17 cellular contexts compared by ENCODE assay signal in the genomic region with DNA sequence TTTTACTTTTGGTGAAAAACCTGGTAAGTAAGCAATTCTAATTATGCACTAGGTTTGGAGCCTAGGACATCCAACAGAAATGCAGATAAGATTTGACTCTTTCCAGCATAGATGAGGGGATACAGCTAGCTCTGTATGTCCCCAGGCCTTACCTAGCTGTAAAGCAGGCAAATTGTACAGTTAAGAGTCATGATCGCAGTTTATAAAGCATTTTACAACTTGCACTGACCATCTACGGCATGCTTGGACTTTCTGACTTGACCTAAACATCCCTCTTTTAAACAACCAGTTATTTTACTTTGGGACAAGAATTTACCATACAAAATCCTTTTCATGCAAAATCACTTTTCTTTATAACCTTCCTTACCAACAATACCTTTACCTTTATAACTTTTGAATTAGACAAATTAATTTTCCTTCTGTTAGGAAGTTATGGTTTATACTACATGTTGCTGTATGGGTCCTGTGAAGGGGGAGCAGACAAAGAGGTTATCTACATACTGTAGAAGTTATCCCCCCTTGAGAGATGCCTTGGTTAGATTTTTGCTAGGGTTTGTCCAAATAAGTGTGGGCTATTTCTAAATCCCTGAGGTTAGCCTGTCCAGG. TPM values are rescaled to one million over a fixed set of nuclear protein-coding genes. Genes with fewer than 3 reads are reported as not detected.
DNase-seq lines count a peak whose midpoint lies in the region; ATAC-seq and TF ChIP-seq lines count a peak whose summit lies in the region.
"Had no signal": no experiment of that assay in that cellular context is flagged by ENCODE, and none has a peak within 500 bp of the region (broad histone marks: within the 10 kb centered on the region; RNA-seq: fewer than 3 reads in every experiment).

No MANE protein-coding gene starts in this region.

- no peak overlapping the region for H3K4ac ChIP-seq in mesendoderm (ENCODE audit: low read depth, low read length)

- no peaks in the 10 kb centered on the region for H3K27me3 Mint-ChIP-seq in activated T-cell treated with anti-CD3 and anti-CD28 coated beads, Interleukin-2, amount 50 U/mL, for 72 hours (ENCODE audit: low read depth)
- peaks cover 4% of the 10 kb centered on the region for H3K27me3 Mint-ChIP-seq in GM23338 (ENCODE audit: insufficient read depth, low read depth, poor library complexity)
- H3K27me3 Mint-ChIP-seq in activated T-helper 17 cell treated with anti-CD3 and anti-CD28 coated beads, Interleukin-2, amount 50 U/mL, for 72 hours, result no peaks in the 10 kb centered on the region
- H3K27me3 Mint-ChIP-seq: activated CD8-positive, alpha-beta memory T cell treated with anti-CD3 and anti-CD28 coated beads, Interleukin-2, amount 10 ng/mL, durations not matched to agents 7 days and 5 days had no signal

- H3K4me3 ChIP-seq in GM23338, result no peak overlapping the region
- no peak overlapping the region for H3K4me3 ChIP-seq in mesendoderm (ENCODE audit: low read length)

- WGBS in mesendoderm (ENCODE audit: extremely low coverage, insufficient coverage, low lambda C conversion rate), result no CpG with 5 or more reads among the region's 2 CpGs

- no peak overlapping the region for H2AK5ac ChIP-seq in mesendoderm (ENCODE audit: low read length)

- H2BK5ac ChIP-seq in mesendoderm (ENCODE audit: low read length), result no peak overlapping the region

- H3K27ac Mint-ChIP-seq in activated T-cell treated with anti-CD3 and anti-CD28 coated beads, Interleukin-2, amount 50 U/mL, for 72 hours, result peak overlapping the region; percentile 77
- H3K27ac Mint-ChIP-seq in GM23338, result no peak overlapping the region
- peak overlapping the region; percentile 56 for H3K27ac Mint-ChIP-seq in activated T-helper 17 cell treated with anti-CD3 and anti-CD28 coated beads, Interleukin-2, amount 50 U/mL, for 72 hours
- no peak overlapping the region for H3K27ac Mint-ChIP-seq in stimulated activated effector memory CD8-positive, alpha-beta T cell treated with anti-CD3 and anti-CD28 coated beads, Interleukin-12 subunit alpha, Interleukin-12 subunit beta, amount 100 ng/mL, for 72 hours
- H3K27ac Mint-ChIP-seq: activated CD8-positive, alpha-beta memory T cell treated with anti-CD3 and anti-CD28 coated beads, Interleukin-2, amount 10 ng/mL, durations not matched to agents 7 days and 5 days had no signal

- peaks cover 6% of the 10 kb centered on the region; the same call in 1 of the 2 replicates for H3F3A ChIP-seq in GM23338 (replicated peaks; ENCODE audit: low read depth)

- H3K9me3 Mint-ChIP-seq in activated T-cell treated with anti-CD3 and anti-CD28 coated beads, Interleukin-2, amount 50 U/mL, for 72 hours, result peaks cover 10 to 13% of the 10 kb centered on the region in 2 donors
- H3K9me3 Mint-ChIP-seq in GM23338, result peaks cover 97% of the 10 kb centered on the region
- peaks cover 5% of the 10 kb centered on the region for H3K9me3 Mint-ChIP-seq in activated T-helper 17 cell treated with anti-CD3 and anti-CD28 coated beads, Interleukin-2, amount 50 U/mL, for 72 hours
- peaks cover 9% of the 10 kb centered on the region for H3K9me3 Mint-ChIP-seq in stimulated activated effector memory CD8-positive, alpha-beta T cell treated with anti-CD3 and anti-CD28 coated beads, Interleukin-12 subunit alpha, Interleukin-12 subunit beta, amount 100 ng/mL, for 72 hours

- H2BK15ac ChIP-seq in mesendoderm (replicated peaks; ENCODE audit: low read depth), result no peak overlapping the region

- peaks cover 32 to 70% of the 10 kb centered on the region in 2 donors for H3K36me3 Mint-ChIP-seq in activated T-cell treated with anti-CD3 and anti-CD28 coated beads, Interleukin-2, amount 50 U/mL, for 72 hours (ENCODE audit: insufficient read depth in 2 of 2)
- peaks cover 82% of the 10 kb centered on the region for H3K36me3 Mint-ChIP-seq in GM23338 (ENCODE audit: low read depth)
- H3K36me3 Mint-ChIP-seq in activated T-helper 17 cell treated with anti-CD3 and anti-CD28 coated beads, Interleukin-2, amount 50 U/mL, for 72 hours (ENCODE audit: low read depth), result peaks cover 97% of the 10 kb centered on the region
- peaks cover 83% of the 10 kb centered on the region for H3K36me3 Mint-ChIP-seq in stimulated activated effector memory CD8-positive, alpha-beta T cell treated with anti-CD3 and anti-CD28 coated beads, Interleukin-12 subunit alpha, Interleukin-12 subunit beta, amount 100 ng/mL, for 72 hours

- H3K79me2 ChIP-seq in GM23338 (replicated peaks; ENCODE audit: insufficient read depth) (no peaks in the 10 kb centered on the region), mesendoderm (ENCODE audit: control insufficient read depth, insufficient read depth, low read length) (no peaks in the 10 kb centered on the region)

- no peak overlapping the region for H3K56ac ChIP-seq in mesendoderm (ENCODE audit: low read length)

- no peak overlapping the region for H4K8ac ChIP-seq in mesendoderm (ENCODE audit: low read depth, low read length)

- H3K79me1 ChIP-seq in mesendoderm (ENCODE audit: low read length), result no peaks in the 10 kb centered on the region

- H4K20me1 ChIP-seq in GM23338 (replicated peaks; ENCODE audit: insufficient read depth), result no peaks in the 10 kb centered on the region

- H3K4me3 Mint-ChIP-seq in activated T-cell treated with anti-CD3 and anti-CD28 coated beads, Interleukin-2, amount 50 U/mL, for 72 hours, result no peak overlapping the region
- no peak overlapping the region for H3K4me3 Mint-ChIP-seq in GM23338
- H3K4me3 Mint-ChIP-seq in activated T-helper 17 cell treated with anti-CD3 and anti-CD28 coated beads, Interleukin-2, amount 50 U/mL, for 72 hours, result no peak overlapping the region
- no peak overlapping the region for H3K4me3 Mint-ChIP-seq in stimulated activated effector memory CD8-positive, alpha-beta T cell treated with anti-CD3 and anti-CD28 coated beads, Interleukin-12 subunit alpha, Interleukin-12 subunit beta, amount 100 ng/mL, for 72 hours
- H3K4me3 Mint-ChIP-seq: activated CD8-positive, alpha-beta memory T cell treated with anti-CD3 and anti-CD28 coated beads, Interleukin-2, amount 10 ng/mL, durations not matched to agents 7 days and 5 days had no signal

- no peak for TF ChIP-seq CTCF in GM23338 (conservative IDR thresholded peaks at IDR 0.05; ENCODE audit: low read depth in 2 of 2)

- H4K5ac ChIP-seq in mesendoderm (ENCODE audit: low read length), result no peak overlapping the region

- peaks cover 71% of the 10 kb centered on the region for H3K4me1 Mint-ChIP-seq in activated T-cell treated with anti-CD3 and anti-CD28 coated beads, Interleukin-2, amount 50 U/mL, for 72 hours (ENCODE audit: low read depth)
- peaks cover 14% of the 10 kb centered on the region for H3K4me1 Mint-ChIP-seq in GM23338
- H3K4me1 Mint-ChIP-seq in activated T-helper 17 cell treated with anti-CD3 and anti-CD28 coated beads, Interleukin-2, amount 50 U/mL, for 72 hours, result peaks cover 54% of the 10 kb centered on the region
- H3K4me1 Mint-ChIP-seq in stimulated activated effector memory CD8-positive, alpha-beta T cell treated with anti-CD3 and anti-CD28 coated beads, Interleukin-12 subunit alpha, Interleukin-12 subunit beta, amount 100 ng/mL, for 72 hours, result peaks cover 67% of the 10 kb centered on the region

- no peak for ATAC-seq in activated T-cell treated with anti-CD3 and anti-CD28 coated beads, Interleukin-2, amount 50 U/mL, for 72 hours (replicated peaks in 1 of 2)
- no peak for ATAC-seq in GM23338
- ATAC-seq in activated T-helper 17 cell treated with anti-CD3 and anti-CD28 coated beads, Interleukin-2, amount 50 U/mL, for 72 hours (replicated peaks), result no peak
- no peak for ATAC-seq in stimulated activated effector memory CD8-positive, alpha-beta T cell treated with anti-CD3 and anti-CD28 coated beads, Interleukin-12 subunit alpha, Interleukin-12 subunit beta, amount 100 ng/mL, for 72 hours
- ATAC-seq: activated CD8-positive, alpha-beta memory T cell treated with anti-CD3 and anti-CD28 coated beads, Interleukin-2, amount 10 ng/mL, durations not matched to agents 7 days and 5 days; left colon had no signal

- no peak overlapping the region for H3K27ac ChIP-seq in GM23338 (ENCODE audit: low read depth)
- H3K27ac ChIP-seq in mesendoderm (ENCODE audit: low read depth, low read length), result no peak overlapping the region
- H3K27ac ChIP-seq: BLaER1 treated with 17β-estradiol and CSF1 and Interleukin-3, amounts not matched to agents 10 nM and 100 nM; RWPE1 had no signal

- H3K23ac ChIP-seq in mesendoderm (ENCODE audit: low read length), result no peak overlapping the region

- no peak overlapping the region for H3K9ac ChIP-seq in mesendoderm (ENCODE audit: low read length)
- H3K9ac ChIP-seq: BLaER1 treated with 17β-estradiol and CSF1 and Interleukin-3, amounts not matched to agents 10 nM and 100 nM had no signal

- H3K27me3 ChIP-seq in GM23338 (ENCODE audit: insufficient read depth) (no peaks in the 10 kb centered on the region), mesendoderm (ENCODE audit: insufficient read depth, low read length, poor library complexity) (no peaks in the 10 kb centered on the region)
- H3K27me3 ChIP-seq: BLaER1 treated with 17β-estradiol and CSF1 and Interleukin-3, amounts not matched to agents 10 nM and 100 nM had no signal

- H3K9me2 ChIP-seq in GM23338 (ENCODE audit: insufficient read depth), result peaks cover 8% of the 10 kb centered on the region; the same call in 1 of the 2 replicates

- H3K4me1 ChIP-seq in GM23338 (ENCODE audit: insufficient read depth) (peaks cover 13% of the 10 kb centered on the region), mesendoderm (ENCODE audit: control insufficient read depth, low read depth, low read length) (no peaks in the 10 kb centered on the region)

- no peak overlapping the region for H2BK120ac ChIP-seq in mesendoderm (ENCODE audit: low read depth, low read length)

- H3K36me3 ChIP-seq in GM23338 (ENCODE audit: insufficient read depth) (peaks cover 29% of the 10 kb centered on the region), mesendoderm (ENCODE audit: control insufficient read depth, insufficient read depth, low read length) (no peaks in the 10 kb centered on the region)

- DNase-seq in activated T-cell treated with anti-CD3 and anti-CD28 coated beads, Interleukin-2, amount 50 U/mL, for 72 hours, result no peak
- DNase-seq in activated T-cell treated with anti-CD3 and anti-CD28 coated beads for 4 hours (no peak), GM23338 (ENCODE audit: low spot score) (peak; percentile 83), mesendoderm (peak; percentile 70), globus pallidus (ENCODE audit: low spot score) (no peak), NCI-H1694 (lab: John Stamatoyannopoulos, UW) (no peak)
- no peak for DNase-seq in stimulated activated effector memory CD8-positive, alpha-beta T cell treated with anti-CD3 and anti-CD28 coated beads, Interleukin-12 subunit alpha, Interleukin-12 subunit beta, amount 100 ng/mL, for 72 hours (ENCODE audit: low spot score in 2 of 2)
- DNase-seq: activated CD8-positive, alpha-beta memory T cell treated with anti-CD3 and anti-CD28 coated beads, Interleukin-2, amount 10 ng/mL, durations not matched to agents 7 days and 5 days; anterior cingulate cortex; effector CD4-positive, alpha-beta T cell; left colon; NCI-H2107; substantia nigra; T-helper 9 cell had no signal

- no peak overlapping the region for H2AFZ ChIP-seq in GM23338

- H3K4me2 ChIP-seq in GM23338 (no peak overlapping the region), mesendoderm (ENCODE audit: low read length) (no peak overlapping the region)

- no peak overlapping the region for H3K18ac ChIP-seq in mesendoderm (ENCODE audit: low read length)

RNA-seq across cellular contexts. Expression of gene FGD3, which starts 36.8 kb away (rescaled TPM):
- 10 to 100 TPM; 66.2 to 72.9 TPM for total RNA-seq in activated T-cell treated with anti-CD3 and anti-CD28 coated beads, Interleukin-2, amount 50 U/mL, for 72 hours
- total RNA-seq in GM23338 (2014; rRNA removed; shearing (Covaris generic)), result 1.7 and 2.0 TPM in 2 replicates
- 0.57 and 0.95 TPM in 2 replicates for polyA plus RNA-seq in GM23338 (2016; fragmentation: Nextera tagmentation; extraction: Ambion mirVana)
- 10 to 100 TPM; 70.6 to 80.2 TPM for total RNA-seq in activated T-helper 17 cell treated with anti-CD3 and anti-CD28 coated beads, Interleukin-2, amount 50 U/mL, for 72 hours
- polyA plus RNA-seq in mesendoderm (2013, experiment 1 of 2), result 0.29 TPM
- 0.34 TPM for polyA plus RNA-seq in mesendoderm (2013, experiment 2 of 2)

Comparison
In these comparisons a context has a peak if more than half of its experiments do, and no peak if none do; other contexts are left out.
1. DNase-seq: peak in GM23338 (single experiment) and mesendoderm (single experiment); none in activated T-cell treated with anti-CD3 and anti-CD28 coated beads, Interleukin-2, amount 50 U/mL, for 72 hours (0 of 2), activated T-cell treated with anti-CD3 and anti-CD28 coated beads for 4 hours (single experiment), stimulated activated effector memory CD8-positive, alpha-beta T cell treated with anti-CD3 and anti-CD28 coated beads, Interleukin-12 subunit alpha, Interleukin-12 subunit beta, amount 100 ng/mL, for 72 hours (0 of 2), globus pallidus (single experiment) and NCI-H1694 (single experiment).
2. H3K27ac Mint-ChIP-seq: peak in activated T-cell treated with anti-CD3 and anti-CD28 coated beads, Interleukin-2, amount 50 U/mL, for 72 hours (single experiment) and activated T-helper 17 cell treated with anti-CD3 and anti-CD28 coated beads, Interleukin-2, amount 50 U/mL, for 72 hours (single experiment); none in GM23338 (single experiment) and stimulated activated effector memory CD8-positive, alpha-beta T cell treated with anti-CD3 and anti-CD28 coated beads, Interleukin-12 subunit alpha, Interleukin-12 subunit beta, amount 100 ng/mL, for 72 hours (single experiment).
3. RNA of gene FGD3, which starts 36.8 kb away (total RNA-seq): 70.6 to 80.2 TPM in activated T-helper 17 cell treated with anti-CD3 and anti-CD28 coated beads, Interleukin-2, amount 50 U/mL, for 72 hours and 66.2 to 72.9 TPM in activated T-cell treated with anti-CD3 and anti-CD28 coated beads, Interleukin-2, amount 50 U/mL, for 72 hours; 1.7 to 2.0 TPM in GM23338; every median in the first group is over 10 times any median in the second.